In genomic region chr17:10127819-10128375, GRCh38 we compare ENCODE assay signal across 8 cellular contexts.
DNase-seq lines count a peak whose midpoint lies in the region; ATAC-seq and TF ChIP-seq lines count a peak whose summit lies in the region.

No MANE protein-coding gene starts in this region.

- TF ChIP-seq POLR2A in lower leg skin (IDR thresholded peaks at IDR 0.05): no peak
- no peak for TF ChIP-seq POLR2A in suprapubic skin (IDR thresholded peaks at IDR 0.05)

- no peaks in the 10 kb centered on the region for H3K9me3 ChIP-seq in HUES48 (ENCODE audit: control insufficient read depth, insufficient read depth, low read length)
- H3K9me3 ChIP-seq in suprapubic skin: no peaks in the 10 kb centered on the region

- 40 to 42% methylated on average over 13 to 17 of the region's 17 CpGs for WGBS in lower leg skin, 2 donors
- 55% methylated on average over 8 of the region's 17 CpGs for WGBS in suprapubic skin

- TF ChIP-seq CTCF in coronary artery (IDR thresholded peaks at IDR 0.05): no peak
- no peak for TF ChIP-seq CTCF in lower leg skin (IDR thresholded peaks at IDR 0.05)
- TF ChIP-seq CTCF in suprapubic skin (IDR thresholded peaks at IDR 0.05): no peak

- DNase-seq in coronary artery (ENCODE audit: low spot score): peak; percentile 89
- DNase-seq in lower leg skin (ENCODE audit: low spot score in 2 of 2): peak; percentile 86 to 96
- peak; percentile 93 to 95 for DNase-seq in suprapubic skin (ENCODE audit: low spot score in 2 of 2)
- no peak for DNase-seq in NCI-H345 (lab: John Stamatoyannopoulos, UW)
- no peak for DNase-seq in middle frontal gyrus (ENCODE audit: extremely low spot score, low spot score)

- no peaks in the 10 kb centered on the region for H3K27me3 ChIP-seq in HUES48 (ENCODE audit: control insufficient read depth, insufficient read depth, low read length)
- no peaks in the 10 kb centered on the region for H3K27me3 ChIP-seq in suprapubic skin

- H3K27ac ChIP-seq in HUES48 (ENCODE audit: low read depth, low read length) (peak overlapping the region; percentile 42), coronary artery (peak overlapping the region in 1 of 2 donors; percentile 78), suprapubic skin (peak overlapping the region; percentile 82)

- H3K4me3 ChIP-seq in HUES48 (ENCODE audit: low read depth, low read length) (no peak overlapping the region), coronary artery (no peak overlapping the region), lower leg skin (ENCODE audit: low read depth, poor library complexity, severe bottlenecking) (no peak overlapping the region), suprapubic skin (no peak overlapping the region)

- no peak overlapping the region for H3K9ac ChIP-seq in HUES48 (ENCODE audit: low read depth, low read length)

- TF ChIP-seq EP300 in suprapubic skin (IDR thresholded peaks at IDR 0.05): no peak

- peaks cover 25% of the 10 kb centered on the region; the same call in 1 of the 2 replicates for H3K4me1 ChIP-seq in HUES48 (ENCODE audit: control insufficient read depth, insufficient read depth, low read length)
- H3K4me1 ChIP-seq in suprapubic skin: peaks cover 36% of the 10 kb centered on the region

- intact Hi-C loops in lower leg skin (cut with DNase I; ENCODE audit: low total_unique reads): no loop called here

- H3K36me3 ChIP-seq in HUES48 (ENCODE audit: control insufficient read depth, insufficient read depth, low read length) (no peaks in the 10 kb centered on the region), suprapubic skin (no peaks in the 10 kb centered on the region)

- no peak for ATAC-seq in HG02840 (IDR thresholded peaks at IDR 0.05; ENCODE audit: low FRiP score, unreplicated experiment)
- no peak for ATAC-seq in GM21526 (IDR thresholded peaks at IDR 0.05; ENCODE audit: low FRiP score, unreplicated experiment)

Comparison
In these comparisons a context has a peak if more than half of its experiments do, and no peak if none do; other contexts are left out.
1. DNase-seq: peak in coronary artery (single experiment), lower leg skin (2 of 2) and suprapubic skin (2 of 2); none in NCI-H345 (single experiment) and middle frontal gyrus (single experiment).